10 cellular contexts compared by ENCODE assay signal in genomic region chr6:132115714-132116366, GRCh38.
DNase-seq lines count a peak whose midpoint lies in the region; ATAC-seq and TF ChIP-seq lines count a peak whose summit lies in the region.
"Had no signal": no experiment of that assay in that cellular context is flagged by ENCODE, and none has a peak within 500 bp of the region (broad histone marks: within the 10 kb centered on the region; RNA-seq: fewer than 3 reads in every experiment).

No MANE protein-coding gene starts in this region.

- no peak for DNase-seq in ascending aorta (ENCODE audit: low spot score in 2 of 2)
- no peak for DNase-seq in right cardiac atrium
- no peak for DNase-seq in spleen
- DNase-seq in activated CD4-positive, alpha-beta memory T cell treated with anti-CD3 and anti-CD28 coated beads, Interleukin-2, amount 10 ng/mL, durations not matched to agents 7 days and 5 days, result no peak
- no peak for DNase-seq in NCI-H187 treated with DMSO at 0.1 percent for 48 hours (lab: John Stamatoyannopoulos, UW)
- DNase-seq in AG08396 (ENCODE audit: low spot score), result no peak
- DNase-seq: naive thymus-derived CD4-positive, alpha-beta T cell; NCI-H2029 had no signal

- H3K9ac ChIP-seq in KMS-11, result no peak overlapping the region

- H3K36me3 ChIP-seq in KMS-11 (ENCODE audit: insufficient read depth) (no peaks in the 10 kb centered on the region), ascending aorta (no peaks in the 10 kb centered on the region), spleen (no peaks in the 10 kb centered on the region)

- H3K4me3 ChIP-seq in KMS-11 (IDR thresholded peaks at IDR 0.05; ENCODE audit: insufficient read depth, low read depth, low read length), result no peak overlapping the region
- H3K4me3 ChIP-seq in ascending aorta, result peak overlapping the region; percentile 20 to 57
- peak overlapping the region; percentile 43 for H3K4me3 ChIP-seq in right cardiac atrium (ENCODE audit: low read length)
- peak overlapping the region in 7 of 8 donors; percentile 0 to 55 (median 6) for H3K4me3 ChIP-seq in spleen

- H3K27ac Mint-ChIP-seq in activated CD4-positive, alpha-beta memory T cell treated with anti-CD3 and anti-CD28 coated beads, Interleukin-2, amount 10 ng/mL, durations not matched to agents 7 days and 5 days, result no peak overlapping the region
- H3K27ac Mint-ChIP-seq: naive thymus-derived CD4-positive, alpha-beta T cell had no signal

- H3K27ac ChIP-seq in KMS-11, result no peak overlapping the region
- peak overlapping the region; percentile 64 to 74 for H3K27ac ChIP-seq in ascending aorta
- H3K27ac ChIP-seq in right cardiac atrium (ENCODE audit: low read length), result no peak overlapping the region
- peak overlapping the region in 7 of 8 donors; percentile 16 to 67 (median 58) for H3K27ac ChIP-seq in spleen

- H3K9me3 Mint-ChIP-seq in activated CD4-positive, alpha-beta memory T cell treated with anti-CD3 and anti-CD28 coated beads, Interleukin-2, amount 10 ng/mL, durations not matched to agents 7 days and 5 days, result no peaks in the 10 kb centered on the region

- H3K9me3 ChIP-seq in ascending aorta (no peaks in the 10 kb centered on the region), right cardiac atrium (ENCODE audit: control insufficient read depth, low read length) (no peaks in the 10 kb centered on the region), spleen (peaks cover 0 to 4% (median 2%) of the 10 kb centered on the region in 8 donors)

- no peak overlapping the region for H3K4me3 Mint-ChIP-seq in activated CD4-positive, alpha-beta memory T cell treated with anti-CD3 and anti-CD28 coated beads, Interleukin-2, amount 10 ng/mL, durations not matched to agents 7 days and 5 days
- H3K4me3 Mint-ChIP-seq: naive thymus-derived CD4-positive, alpha-beta T cell had no signal

- peak overlapping the region; percentile 22 for H3K4me2 ChIP-seq in KMS-11

- TF ChIP-seq POLR2A in spleen (IDR thresholded peaks at IDR 0.05), result no peak

- no peaks in the 10 kb centered on the region for H3K79me2 ChIP-seq in KMS-11 (ENCODE audit: insufficient read depth, low read depth)

- no peaks in the 10 kb centered on the region for H3K4me1 Mint-ChIP-seq in activated CD4-positive, alpha-beta memory T cell treated with anti-CD3 and anti-CD28 coated beads, Interleukin-2, amount 10 ng/mL, durations not matched to agents 7 days and 5 days
- H3K4me1 Mint-ChIP-seq: naive thymus-derived CD4-positive, alpha-beta T cell had no signal

- H3K27me3 ChIP-seq in KMS-11 (ENCODE audit: insufficient read depth, low read depth), result no peaks in the 10 kb centered on the region
- H3K27me3 ChIP-seq in ascending aorta, result no peaks in the 10 kb centered on the region
- no peaks in the 10 kb centered on the region for H3K27me3 ChIP-seq in right cardiac atrium (ENCODE audit: control insufficient read depth, insufficient read depth)
- H3K27me3 ChIP-seq in spleen (replicated peaks in 1 of 7), result no peaks in the 10 kb centered on the region

- ATAC-seq in right cardiac atrium (peak in 1 of 2 donors; percentile 31), GM19023 (IDR thresholded peaks at IDR 0.05; ENCODE audit: unreplicated experiment) (no peak)
- ATAC-seq: naive thymus-derived CD4-positive, alpha-beta T cell had no signal

- no peak for TF ChIP-seq CTCF in KMS-11 (conservative IDR thresholded peaks at IDR 0.05; ENCODE audit: low read depth, low read length)
- TF ChIP-seq CTCF in ascending aorta (IDR thresholded peaks at IDR 0.05), result no peak
- no peak for TF ChIP-seq CTCF in spleen (IDR thresholded peaks at IDR 0.05 in 8 of 11, conservative IDR thresholded peaks at IDR 0.05 in 3 of 11)

- intact Hi-C loops in ascending aorta (cut with DNase I) (loop anchor here (2.0 to 5.0 kb wide), 2 partner anchors 15 to 101 kb away; no protein-coding TSS in a partner anchor), right cardiac atrium (cut with DNase I) (no loop called here), spleen (cut with DNase I; ENCODE audit: low total_unique reads) (no loop called here)

- 45% methylated on average over 7 of the region's 7 CpGs for WGBS in right cardiac atrium
- 60 to 69% (median 66%) methylated on average over 7 of the region's 7 CpGs for WGBS in spleen, 5 donors

- peak overlapping the region; percentile 32; the same call in 1 of the 2 replicates for H2AFZ ChIP-seq in KMS-11 (ENCODE audit: low read depth)

- CTCF ChIA-PET in activated CD4-positive, alpha-beta memory T cell treated with anti-CD3 and anti-CD28 coated beads, Interleukin-2, amount 10 ng/mL, durations not matched to agents 7 days and 5 days (lab: Charles Lee), result no interaction called here

- H3K36me3 Mint-ChIP-seq in activated CD4-positive, alpha-beta memory T cell treated with anti-CD3 and anti-CD28 coated beads, Interleukin-2, amount 10 ng/mL, durations not matched to agents 7 days and 5 days (ENCODE audit: low read depth), result no peaks in the 10 kb centered on the region
- H3K36me3 Mint-ChIP-seq: naive thymus-derived CD4-positive, alpha-beta T cell had no signal

- no peaks in the 10 kb centered on the region for H3K27me3 Mint-ChIP-seq in activated CD4-positive, alpha-beta memory T cell treated with anti-CD3 and anti-CD28 coated beads, Interleukin-2, amount 10 ng/mL, durations not matched to agents 7 days and 5 days

- no peaks in the 10 kb centered on the region for H4K20me1 ChIP-seq in KMS-11 (ENCODE audit: insufficient read depth)

- POLR2A ChIA-PET in activated CD4-positive, alpha-beta memory T cell treated with anti-CD3 and anti-CD28 coated beads, Interleukin-2, amount 10 ng/mL, durations not matched to agents 7 days and 5 days (lab: Charles Lee), result no interaction called here

- H3K4me1 ChIP-seq in KMS-11 (ENCODE audit: low read depth, poor library complexity, severe bottlenecking), result no peaks in the 10 kb centered on the region
- peaks cover 0 to 18% of the 10 kb centered on the region in 2 donors for H3K4me1 ChIP-seq in ascending aorta
- no peaks in the 10 kb centered on the region for H3K4me1 ChIP-seq in right cardiac atrium (ENCODE audit: control insufficient read depth, insufficient read depth, low read length)
- no peaks in the 10 kb centered on the region for H3K4me1 ChIP-seq in spleen

Comparison
In these comparisons a context has a peak if more than half of its experiments do, and no peak if none do; other contexts are left out.
1. H3K27ac ChIP-seq: peak in ascending aorta (2 of 2) and spleen (7 of 8); none in KMS-11 (single experiment) and right cardiac atrium (single experiment).